ENCODE assay signal across 8 cellular contexts in genomic region chr1:92538413-92539061, GRCh38. TPM values are rescaled to one million over a fixed set of nuclear protein-coding genes. Genes with fewer than 3 reads are reported as not detected.
DNase-seq lines count a peak whose midpoint lies in the region; ATAC-seq and TF ChIP-seq lines count a peak whose summit lies in the region.

No MANE protein-coding gene starts in this region.

- TF ChIP-seq POLR2A in ovary (IDR thresholded peaks at IDR 0.05) (no peak), heart left ventricle (IDR thresholded peaks at IDR 0.05) (no peak)

- peak overlapping the region; percentile 56 for H3K4me3 Mint-ChIP-seq in activated CD8-positive, alpha-beta T cell treated with anti-CD3 and anti-CD28 coated beads for 36 hours
- peak overlapping the region; percentile 53 to 69 for H3K4me3 Mint-ChIP-seq in stimulated activated naive CD8-positive, alpha-beta T cell treated with anti-CD3 and anti-CD28 coated beads, Interleukin-15, amount 100 ng/mL, for 72 hours

- TF ChIP-seq EP300 in ovary (IDR thresholded peaks at IDR 0.05), result no peak

- CTCF ChIA-PET in activated CD8-positive, alpha-beta T cell treated with anti-CD3 and anti-CD28 coated beads for 36 hours (lab: Charles Lee), result interaction anchor here (0.5 to 3.6 kb wide), 12 partner anchors 20 to 230 kb away, joined by 3 to 51 read pairs (median 4); partner anchors contain the start of gene GFI1
- CTCF ChIA-PET in A673 (lab: Charles Lee), result no interaction called here

- H3K4me1 ChIP-seq in A673 (ENCODE audit: insufficient read depth, low read length, poor library complexity, severe bottlenecking) (peaks cover 7% of the 10 kb centered on the region), ovary (ENCODE audit: insufficient read depth) (no peaks in the 10 kb centered on the region), heart left ventricle (peaks cover 0 to 33% (median under 1%) of the 10 kb centered on the region in 12 donors)

- H3K9me3 Mint-ChIP-seq in activated CD8-positive, alpha-beta T cell treated with anti-CD3 and anti-CD28 coated beads for 36 hours, result peaks cover 15% of the 10 kb centered on the region
- peaks cover 8 to 16% of the 10 kb centered on the region in 2 donors for H3K9me3 Mint-ChIP-seq in stimulated activated naive CD8-positive, alpha-beta T cell treated with anti-CD3 and anti-CD28 coated beads, Interleukin-15, amount 100 ng/mL, for 72 hours

- peak overlapping the region; percentile 98 for H3K27ac Mint-ChIP-seq in activated CD8-positive, alpha-beta T cell treated with anti-CD3 and anti-CD28 coated beads for 36 hours
- H3K27ac Mint-ChIP-seq in stimulated activated naive CD8-positive, alpha-beta T cell treated with anti-CD3 and anti-CD28 coated beads, Interleukin-15, amount 100 ng/mL, for 72 hours, result peak overlapping the region; percentile 95 to 97

- no peaks in the 10 kb centered on the region for H3K27me3 ChIP-seq in A673 (replicated peaks; ENCODE audit: insufficient read depth, low read depth, low read length, poor library complexity)
- no peaks in the 10 kb centered on the region for H3K27me3 ChIP-seq in ovary
- H3K27me3 ChIP-seq in heart left ventricle, result no peaks in the 10 kb centered on the region

- ATAC-seq in HG03039 (IDR thresholded peaks at IDR 0.05; ENCODE audit: unreplicated experiment), result peak; percentile 47
- peak; percentile 59 for ATAC-seq in activated CD8-positive, alpha-beta T cell treated with anti-CD3 and anti-CD28 coated beads for 36 hours
- peak; percentile 85 for ATAC-seq in stimulated activated naive CD8-positive, alpha-beta T cell treated with anti-CD3 and anti-CD28 coated beads, Interleukin-15, amount 100 ng/mL, for 72 hours
- no peak for ATAC-seq in heart left ventricle

- H3K4me1 Mint-ChIP-seq in activated CD8-positive, alpha-beta T cell treated with anti-CD3 and anti-CD28 coated beads for 36 hours (ENCODE audit: low read depth), result peaks cover 77% of the 10 kb centered on the region
- H3K4me1 Mint-ChIP-seq in stimulated activated naive CD8-positive, alpha-beta T cell treated with anti-CD3 and anti-CD28 coated beads, Interleukin-15, amount 100 ng/mL, for 72 hours, result peaks cover 63% of the 10 kb centered on the region

- H3K4me3 ChIP-seq in A673 (ENCODE audit: low read depth, low read length, poor library complexity, severe bottlenecking) (no peak overlapping the region), ovary (no peak overlapping the region), heart left ventricle (peak overlapping the region in 1 of 12 donors; percentile 21)

- no peak overlapping the region for H3K27ac ChIP-seq in A673 (ENCODE audit: low read depth, low read length, poor library complexity, severe bottlenecking)
- no peak overlapping the region for H3K27ac ChIP-seq in ovary
- peak overlapping the region in 1 of 12 donors; percentile 56 for H3K27ac ChIP-seq in heart left ventricle

- H3K27me3 Mint-ChIP-seq in activated CD8-positive, alpha-beta T cell treated with anti-CD3 and anti-CD28 coated beads for 36 hours, result no peaks in the 10 kb centered on the region
- H3K27me3 Mint-ChIP-seq in stimulated activated naive CD8-positive, alpha-beta T cell treated with anti-CD3 and anti-CD28 coated beads, Interleukin-15, amount 100 ng/mL, for 72 hours, result no peaks in the 10 kb centered on the region

- intact Hi-C loops in activated CD8-positive, alpha-beta T cell treated with anti-CD3 and anti-CD28 coated beads for 36 hours (cut with micrococcal nuclease), result loop anchor here (1.0 to 2.0 kb wide), 3 partner anchors 36 to 52 kb away; partner anchors contain the start of gene GFI1
- intact Hi-C loops in A673 (cut with micrococcal nuclease; ENCODE audit: unreplicated experiment) (no loop called here), ovary (cut with DNase I) (no loop called here), heart left ventricle (cut with DNase I) (no loop called here)

- 87 to 90% (median 89%) methylated on average over 2 of the region's 2 CpGs for WGBS in ovary, 3 donors
- 90 to 94% (median 92%) methylated on average over 2 of the region's 2 CpGs for WGBS in heart left ventricle, 4 donors

- H3K9me3 ChIP-seq in A673 (ENCODE audit: low read depth, low read length, poor library complexity, severe bottlenecking), result no peaks in the 10 kb centered on the region
- H3K9me3 ChIP-seq in ovary, result no peaks in the 10 kb centered on the region
- peaks cover 0 to 7% (median 0%) of the 10 kb centered on the region in 12 donors for H3K9me3 ChIP-seq in heart left ventricle

- peak; percentile 15 to 19 for DNase-seq in stimulated activated CD4-positive, alpha-beta T cell treated with anti-CD3 and anti-CD28 coated beads, Interleukin-12 subunit alpha, Interleukin-12 subunit beta, amount 100 ng/mL, for 24 hours (ENCODE audit: low read depth in 2 of 2)
- no peak for DNase-seq in stimulated activated CD4-positive, alpha-beta T cell treated with anti-CD3 and anti-CD28 coated beads, Interleukin-4, amount 100 ng/mL, for 1 hour
- DNase-seq in activated CD8-positive, alpha-beta T cell treated with anti-CD3 and anti-CD28 coated beads for 36 hours, result peak; percentile 60
- peak; percentile 60 to 68 for DNase-seq in stimulated activated naive CD8-positive, alpha-beta T cell treated with anti-CD3 and anti-CD28 coated beads, Interleukin-15, amount 100 ng/mL, for 72 hours
- no peak for DNase-seq in A673 (ENCODE audit: low spot score)
- DNase-seq in ovary, result no peak
- DNase-seq in heart left ventricle, result no peak

- no peak for TF ChIP-seq CTCF in activated CD8-positive, alpha-beta T cell treated with anti-CD3 and anti-CD28 coated beads for 36 hours (IDR thresholded peaks at IDR 0.05)
- TF ChIP-seq CTCF in A673 (conservative IDR thresholded peaks at IDR 0.05; ENCODE audit: low read depth, low read length), result no peak
- TF ChIP-seq CTCF in ovary (IDR thresholded peaks at IDR 0.05), result no peak
- TF ChIP-seq CTCF in heart left ventricle (IDR thresholded peaks at IDR 0.05), result no peak

- BruUV-seq in A673 (replicated peaks; lab: Mats Ljungman, UMichigan), result no TSS peak

- POLR2A ChIA-PET in activated CD8-positive, alpha-beta T cell treated with anti-CD3 and anti-CD28 coated beads for 36 hours (lab: Charles Lee), result interaction anchor here (0.6 to 5.6 kb wide), 24 partner anchors 16 to 424 kb away, joined by 3 to 213 read pairs (median 4); partner anchors contain the start of genes GFI1, GLMN and RPAP2
- POLR2A ChIA-PET in A673 (lab: Charles Lee; ENCODE audit: low non-redundant PET), result no interaction called here

- H3K36me3 ChIP-seq in A673 (ENCODE audit: insufficient read depth, low read length, poor library complexity, severe bottlenecking) (no peaks in the 10 kb centered on the region), ovary (no peaks in the 10 kb centered on the region), heart left ventricle (peaks cover 0 to 5% (median 0%) of the 10 kb centered on the region in 9 donors)

- peaks cover 62% of the 10 kb centered on the region for H3K36me3 Mint-ChIP-seq in activated CD8-positive, alpha-beta T cell treated with anti-CD3 and anti-CD28 coated beads for 36 hours (ENCODE audit: low read depth)

RNA-seq across cellular contexts. Expression of gene GFI1, which starts 51.8 kb away (rescaled TPM):
- total RNA-seq in activated CD8-positive, alpha-beta T cell treated with anti-CD3 and anti-CD28 coated beads for 36 hours, result 10 to 100 TPM; 54.3 to 55.3 TPM
- 0.42 and 0.52 TPM in 2 replicates for total RNA-seq in A673 (2021)
- total RNA-seq in ovary, result under 1 TPM in 6 of 7 donors, not detected in 1; 0.12 to 0.67 (median 0.33) TPM
- under 1 TPM; 0.16 to 0.92 TPM for polyA plus RNA-seq in ovary
- under 1 TPM in 7 of 9 donors, not detected in 2; 0.08 to 0.93 (median 0.26) TPM for total RNA-seq in heart left ventricle
- polyA plus RNA-seq in heart left ventricle, result under 1 TPM; 0.04 to 0.12 TPM

Comparison
In these comparisons a context has a peak if more than half of its experiments do, and no peak if none do; other contexts are left out.
1. DNase-seq: peak in stimulated activated CD4-positive, alpha-beta T cell treated with anti-CD3 and anti-CD28 coated beads, Interleukin-12 subunit alpha, Interleukin-12 subunit beta, amount 100 ng/mL, for 24 hours (2 of 2), activated CD8-positive, alpha-beta T cell treated with anti-CD3 and anti-CD28 coated beads for 36 hours (single experiment) and stimulated activated naive CD8-positive, alpha-beta T cell treated with anti-CD3 and anti-CD28 coated beads, Interleukin-15, amount 100 ng/mL, for 72 hours (2 of 2); none in stimulated activated CD4-positive, alpha-beta T cell treated with anti-CD3 and anti-CD28 coated beads, Interleukin-4, amount 100 ng/mL, for 1 hour (single experiment), A673 (single experiment), ovary (0 of 5) and heart left ventricle (0 of 5).
2. ATAC-seq: peak in HG03039 (single experiment), activated CD8-positive, alpha-beta T cell treated with anti-CD3 and anti-CD28 coated beads for 36 hours (single experiment) and stimulated activated naive CD8-positive, alpha-beta T cell treated with anti-CD3 and anti-CD28 coated beads, Interleukin-15, amount 100 ng/mL, for 72 hours (single experiment); none in heart left ventricle (0 of 4).
3. RNA of gene GFI1, which starts 51.8 kb away (total RNA-seq): 54.3 to 55.3 TPM in activated CD8-positive, alpha-beta T cell treated with anti-CD3 and anti-CD28 coated beads for 36 hours; 0.42 to 0.52 TPM in A673, 0.12 to 0.67 TPM in ovary and 0.08 to 0.93 TPM in heart left ventricle; every median in the first group is over 10 times any median in the second.